ENCODE assay signal across 9 cellular contexts in genomic region chr2:27076323-27076722, GRCh38. TPM values are rescaled to one million over a fixed set of nuclear protein-coding genes. Genes with fewer than 3 reads are reported as not detected.
DNase-seq lines count a peak whose midpoint lies in the region; TF ChIP-seq lines count a peak whose summit lies in the region.
"Had no signal": no experiment of that assay in that cellular context is flagged by ENCODE, and none has a peak within 500 bp of the region (broad histone marks: within the 10 kb centered on the region; RNA-seq: fewer than 3 reads in every experiment).

No MANE protein-coding gene starts in this region.

- H3K27ac ChIP-seq in coronary artery (peak overlapping the region; percentile 96 to 97), spleen (peak overlapping the region in 4 of 8 donors; percentile 94 to 97 (median 96))
- H3K27ac ChIP-seq: 22Rv1 had no signal

- H3K27ac Mint-ChIP-seq in T-helper 1 cell treated with Interleukin-12 subunit alpha and Interleukin-12 subunit beta and Interleukin-4 antibody, amounts not matched to agents 30 μg/mL and 1 μg/mL, for 36 hours = peak overlapping the region; percentile 88

- no peaks in the 10 kb centered on the region for H3K27me3 Mint-ChIP-seq in T-helper 1 cell treated with Interleukin-12 subunit alpha and Interleukin-12 subunit beta and Interleukin-4 antibody, amounts not matched to agents 30 μg/mL and 1 μg/mL, for 36 hours (ENCODE audit: low read depth)
- H3K27me3 Mint-ChIP-seq: central memory CD8-positive, alpha-beta T cell had no signal

- H3K4me1 Mint-ChIP-seq in T-helper 1 cell treated with Interleukin-12 subunit alpha and Interleukin-12 subunit beta and Interleukin-4 antibody, amounts not matched to agents 30 μg/mL and 1 μg/mL, for 36 hours (ENCODE audit: low read depth) = peaks cover 57% of the 10 kb centered on the region

- intact Hi-C loops in spleen (cut with DNase I; ENCODE audit: low total_unique reads) = no loop called here
- intact Hi-C loops in lower leg skin (cut with DNase I; ENCODE audit: low total_unique reads) = loop anchor here (5.0 kb wide), 1 partner anchor 104 kb away; the partner anchor contains the start of gene MAPRE3

- no peaks in the 10 kb centered on the region for H3K9me3 Mint-ChIP-seq in T-helper 1 cell treated with Interleukin-12 subunit alpha and Interleukin-12 subunit beta and Interleukin-4 antibody, amounts not matched to agents 30 μg/mL and 1 μg/mL, for 36 hours
- H3K9me3 Mint-ChIP-seq: central memory CD8-positive, alpha-beta T cell had no signal

- TF ChIP-seq CTCF in coronary artery (IDR thresholded peaks at IDR 0.05) = no peak
- TF ChIP-seq CTCF in spleen (IDR thresholded peaks at IDR 0.05 in 8 of 11, conservative IDR thresholded peaks at IDR 0.05 in 3 of 11) = no peak
- TF ChIP-seq CTCF in lower leg skin (IDR thresholded peaks at IDR 0.05) = no peak

- no peak for DNase-seq in T-helper 1 cell
- no peak for DNase-seq in coronary artery (ENCODE audit: low spot score)
- DNase-seq in spleen = peak; percentile 31
- no peak for DNase-seq in stimulated activated naive CD4-positive, alpha-beta T cell treated with Interleukin-2 at 50 U/mL for 16 hours (lab: John Stamatoyannopoulos, UW)
- no peak for DNase-seq in lower leg skin (ENCODE audit: low spot score in 2 of 2)
- DNase-seq: GOT3 had no signal

- H3K4me3 ChIP-seq in coronary artery (no peak overlapping the region), spleen (no peak overlapping the region), lower leg skin (ENCODE audit: low read depth, poor library complexity, severe bottlenecking) (no peak overlapping the region)

- peak overlapping the region; percentile 49 for H3K4me3 Mint-ChIP-seq in T-helper 1 cell treated with Interleukin-12 subunit alpha and Interleukin-12 subunit beta and Interleukin-4 antibody, amounts not matched to agents 30 μg/mL and 1 μg/mL, for 36 hours
- H3K4me3 Mint-ChIP-seq: central memory CD8-positive, alpha-beta T cell had no signal

- H3K4me1 ChIP-seq in spleen = peaks cover 29 to 93% (median 57%) of the 10 kb centered on the region in 6 donors

- no peaks in the 10 kb centered on the region for H3K9me3 ChIP-seq in spleen

- TF ChIP-seq POLR2A in spleen (IDR thresholded peaks at IDR 0.05) (no peak), lower leg skin (IDR thresholded peaks at IDR 0.05) (no peak)

- 84 to 96% (median 88%) methylated on average over 4 of the region's 4 CpGs for WGBS in spleen, 5 donors
- 77 to 81% methylated on average over 4 of the region's 4 CpGs for WGBS in lower leg skin, 2 donors

- H3K27me3 ChIP-seq in spleen (replicated peaks in 1 of 7) = no peaks in the 10 kb centered on the region

- H3K36me3 Mint-ChIP-seq in T-helper 1 cell treated with Interleukin-12 subunit alpha and Interleukin-12 subunit beta and Interleukin-4 antibody, amounts not matched to agents 30 μg/mL and 1 μg/mL, for 36 hours (ENCODE audit: low read depth) = peaks cover 4% of the 10 kb centered on the region

- no peaks in the 10 kb centered on the region for H3K36me3 ChIP-seq in spleen

RNA-seq across cellular contexts. Expression of gene EMILIN1, which starts 2.1 kb away (rescaled TPM):
- 100 to 1,000 TPM in 6 of 7 donors, 10 to 100 TPM in 1; 62.5 to 152 (median 112) TPM for total RNA-seq in spleen
- 10 to 100 TPM; 18.3 to 71.4 (median 40.7) TPM for polyA plus RNA-seq in spleen
- 10 to 100 TPM in 1 of 4 donors, 1 to 10 TPM in 3; 3.6 to 17.9 (median 7.9) TPM for total RNA-seq in lower leg skin

RNA-seq across cellular contexts. Expression of gene OST4, which starts 4.9 kb away (rescaled TPM):
- total RNA-seq in spleen = 100 to 1,000 TPM; 197 to 292 (median 235) TPM
- 100 to 1,000 TPM; 418 to 556 (median 523) TPM for polyA plus RNA-seq in spleen
- total RNA-seq in lower leg skin = 100 to 1,000 TPM; 144 to 236 (median 195) TPM

RNA-seq across cellular contexts. Expression of gene KHK, which starts 10.2 kb away (rescaled TPM):
- total RNA-seq in spleen (1 to 10 TPM; 3.3 to 8.3 (median 3.6) TPM), lower leg skin (10 to 100 TPM in 1 of 4 donors, 1 to 10 TPM in 3; 2.5 to 10.4 (median 3.3) TPM)
- 1 to 10 TPM; 3.3 to 6.4 (median 4.4) TPM for polyA plus RNA-seq in spleen

RNA-seq across cellular contexts. Expression of gene AGBL5, which starts 24.9 kb away (rescaled TPM):
- total RNA-seq in spleen = 10 to 100 TPM; 11.6 to 18.6 (median 14.9) TPM
- polyA plus RNA-seq in spleen = 10 to 100 TPM in 1 of 3 donors, 1 to 10 TPM in 2; 7.1 to 10.5 (median 8.0) TPM
- total RNA-seq in lower leg skin = 10 to 100 TPM in 3 of 4 donors, 1 to 10 TPM in 1; 9.4 to 17.0 (median 16.4) TPM

RNA-seq across cellular contexts. Expression of gene CGREF1, which starts 42.6 kb away (rescaled TPM):
- total RNA-seq in spleen = under 1 TPM in 4 of 7 donors, not detected in 3; 0.27 to 0.82 (median 0.47) TPM
- polyA plus RNA-seq in spleen = under 1 TPM; 0.17 to 0.61 (median 0.42) TPM
- total RNA-seq in lower leg skin = 1 to 10 TPM in 1 of 4 donors, under 1 TPM in 3; 0.34 to 2.1 (median 0.48) TPM
